14 cellular contexts compared by ENCODE assay signal in genomic region chr15:44802336-44802735, GRCh38.
"Had no signal": no experiment of that assay in that cellular context is flagged by ENCODE, and none has a peak within 500 bp of the region (broad histone marks: within the 10 kb centered on the region; RNA-seq: fewer than 3 reads in every experiment).

No MANE protein-coding gene starts in this region.

- H3K36me3 ChIP-seq: esophagus squamous epithelium, lower lobe of right lung, right atrium auricular region, tibial nerve had no signal

- DNase-seq: activated CD4-positive, alpha-beta T cell treated with anti-CD3 and anti-CD28 coated beads, Interleukin-2, amount 50 U/mL, for 1 hour; activated naive CD4-positive, alpha-beta T cell; activated T-cell treated with anti-CD3 and anti-CD28 coated beads, Interleukin-2, amount 50 U/mL, for 48 hours; aorta; dorsolateral prefrontal cortex; esophagus squamous epithelium; foreskin fibroblast; left cardiac atrium; lower lobe of right lung; midbrain; posterior cingulate gyrus had no signal

- H3K4me1 ChIP-seq: esophagus squamous epithelium, lower lobe of right lung, tibial nerve had no signal

- H3K4me3 ChIP-seq: dorsolateral prefrontal cortex, esophagus squamous epithelium, lower lobe of right lung, right atrium auricular region, skin epidermis, tibial nerve had no signal

- H3K9me3 ChIP-seq: esophagus squamous epithelium, lower lobe of right lung, right atrium auricular region, tibial nerve had no signal

- H3K27me3 ChIP-seq: dorsolateral prefrontal cortex, right atrium auricular region, tibial nerve had no signal

- ATAC-seq: left cardiac atrium, lower lobe of right lung had no signal

- H3K27ac ChIP-seq: dorsolateral prefrontal cortex, esophagus squamous epithelium, lower lobe of right lung, right atrium auricular region, skin epidermis, tibial nerve had no signal
